Comparison of ENCODE assay signal across 8 cellular contexts in the genomic region with DNA sequence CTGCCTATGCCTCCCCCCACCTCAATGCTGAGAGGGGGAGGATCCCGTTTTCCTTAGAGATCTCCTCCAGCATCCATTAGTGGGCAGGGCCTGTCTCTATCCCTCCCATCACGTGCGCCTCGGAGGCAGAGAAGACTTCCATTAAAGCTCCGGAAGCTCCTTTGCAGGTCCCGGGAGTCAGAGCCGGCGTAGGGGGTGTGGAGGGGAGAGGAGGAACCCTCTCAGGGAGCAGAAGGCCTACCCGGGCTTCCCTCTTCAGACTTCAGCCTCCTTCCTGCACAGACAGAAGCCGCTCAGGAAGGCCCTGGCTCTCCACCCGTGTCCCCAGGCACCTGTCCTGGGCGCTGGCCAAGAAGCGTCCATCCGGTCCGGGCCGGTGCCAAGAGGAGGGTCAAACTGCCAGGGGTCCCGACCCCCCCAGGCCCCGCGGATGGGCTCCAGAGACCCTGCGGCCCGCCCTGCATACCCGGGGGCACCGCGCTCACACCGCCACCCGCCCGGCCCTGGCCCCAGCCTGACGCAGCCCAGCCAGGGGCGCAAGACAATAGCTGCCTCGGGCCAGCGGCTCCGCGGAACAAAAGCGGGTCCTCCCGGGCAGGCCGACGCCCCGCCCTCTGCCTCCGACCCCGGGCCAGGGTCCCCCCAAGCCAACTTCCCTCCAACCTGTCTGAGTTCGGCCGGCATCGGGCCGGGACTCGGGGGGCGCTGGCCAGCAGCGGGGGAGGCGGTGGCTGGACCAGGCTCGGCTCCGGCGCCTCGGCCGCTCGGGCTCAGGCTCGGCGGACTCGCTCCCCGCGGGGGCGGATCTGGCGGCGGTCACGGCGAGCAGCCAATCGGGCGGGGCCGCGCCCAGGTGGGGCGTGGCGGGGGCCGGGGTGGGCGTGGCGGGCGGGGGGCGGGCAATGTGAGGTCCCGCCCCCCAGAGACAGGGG. TPM values are rescaled to one million over a fixed set of nuclear protein-coding genes. Genes with fewer than 3 reads are reported as not detected.
DNase-seq lines count a peak whose midpoint lies in the region; ATAC-seq, FAIRE-seq and TF ChIP-seq lines count a peak whose summit lies in the region.

No MANE protein-coding gene starts in this region.

- H3K27me3 ChIP-seq in heart right ventricle (no peaks in the 10 kb centered on the region), upper lobe of left lung (no peaks in the 10 kb centered on the region)

- peaks cover 38 to 80% (median 54%) of the 10 kb centered on the region in 9 donors for H3K4me1 ChIP-seq in heart right ventricle
- peaks cover 15 to 54% (median 27%) of the 10 kb centered on the region in 4 donors for H3K4me1 ChIP-seq in upper lobe of left lung

- FAIRE-seq in GM12892 (lab: Jason Lieb, UNC): peak; percentile 78

- H3K36me3 ChIP-seq in heart right ventricle (peaks cover 0 to 4% (median 0%) of the 10 kb centered on the region in 9 donors), upper lobe of left lung (peaks cover 0 to under 1% (median 0%) of the 10 kb centered on the region in 4 donors)

- no peaks in the 10 kb centered on the region for H3K9me3 ChIP-seq in heart right ventricle
- H3K9me3 ChIP-seq in upper lobe of left lung: no peaks in the 10 kb centered on the region

- DNase-seq in GM12892 (ENCODE audit: insufficient read length) (peak; percentile 99), LNCaP clone FGC (ENCODE audit: low read depth) (peak; percentile 11), SW480 (ENCODE audit: low spot score) (peak; percentile 46), amniotic epithelial cell (ENCODE audit: low read depth) (peak; percentile 52), heart right ventricle (peak; percentile 77 to 87), posterior cingulate gyrus (peak; percentile 43 to 95 (median 67)), upper lobe of left lung (peak; percentile 83 to 96), NCI-H524 treated with DMSO at 0.1 percent for 48 hours (lab: John Stamatoyannopoulos, UW) (no peak)

- TF ChIP-seq CTCF in LNCaP clone FGC (IDR thresholded peaks at IDR 0.05; ENCODE audit: control insufficient read depth, extremely low read depth, insufficient read depth) (no peak), heart right ventricle (IDR thresholded peaks at IDR 0.05) (no peak), upper lobe of left lung (IDR thresholded peaks at IDR 0.05) (no peak)

- H3K4me3 ChIP-seq in LNCaP clone FGC (ENCODE audit: low read depth, low read length): peak overlapping the region; percentile 80
- H3K4me3 ChIP-seq in heart right ventricle: peak overlapping the region; percentile 50 to 93 (median 82)
- H3K4me3 ChIP-seq in upper lobe of left lung: peak overlapping the region; percentile 62 to 94 (median 84)

- H3K27ac ChIP-seq in heart right ventricle: peak overlapping the region; percentile 6 to 95 (median 88)
- peak overlapping the region; percentile 80 to 89 (median 86) for H3K27ac ChIP-seq in upper lobe of left lung

- no peak for TF ChIP-seq EP300 in upper lobe of left lung (IDR thresholded peaks at IDR 0.05)

- intact Hi-C loops in heart right ventricle (cut with DNase I): loop anchor here in 1 of 10 donors (2.0 kb wide), 1 partner anchor 20 kb away; no protein-coding TSS in a partner anchor
- intact Hi-C loops in posterior cingulate gyrus (cut with DNase I): no loop called here

- ATAC-seq in heart right ventricle: peak; percentile 61 to 87 (median 79)
- peak; percentile 67 to 95 for ATAC-seq in upper lobe of left lung (ENCODE audit: low FRiP score in 2 of 2)

- 1% methylated on average over 56 to 74 of the region's 76 CpGs for WGBS in heart right ventricle, 2 donors
- 0 to 1% methylated on average over 28 to 31 of the region's 76 CpGs for WGBS in upper lobe of left lung, 2 donors

- no peak for TF ChIP-seq POLR2A in GM12892 (IDR thresholded peaks at IDR 0.05; ENCODE audit: low read depth, low read length)
- TF ChIP-seq POLR2A in upper lobe of left lung (IDR thresholded peaks at IDR 0.05): peak in 2 of 4 donors; percentile 40 to 73

RNA-seq across cellular contexts. Expression of gene ARVCF, which starts 29.9 kb away (rescaled TPM):
- polyA plus RNA-seq in GM12892 (2012; ENCODE audit: missing spikeins): 0.72 TPM
- 10 to 100 TPM; 22.2 to 53.5 (median 32.1) TPM for total RNA-seq in heart right ventricle
- 10 to 100 TPM; 26.8 to 58.9 TPM for polyA plus RNA-seq in heart right ventricle
- 10 to 100 TPM; 18.5 to 54.5 (median 22.8) TPM for total RNA-seq in upper lobe of left lung

RNA-seq across cellular contexts. Expression of gene TANGO2, which starts 34.2 kb away (rescaled TPM):
- 14.9 TPM for polyA plus RNA-seq in GM12892 (2012; ENCODE audit: missing spikeins)
- total RNA-seq in heart right ventricle (100 to 1,000 TPM in 3 of 10 donors, 10 to 100 TPM in 7; 51.6 to 139 (median 94.2) TPM), upper lobe of left lung (10 to 100 TPM; 33.9 to 94.3 (median 55.0) TPM)
- 10 to 100 TPM; 34.1 to 65.8 TPM for polyA plus RNA-seq in heart right ventricle

RNA-seq across cellular contexts. Expression of gene TXNRD2, which starts 45.1 kb away (rescaled TPM):
- 10.2 TPM for polyA plus RNA-seq in GM12892 (2012; ENCODE audit: missing spikeins)
- total RNA-seq in heart right ventricle: 10 to 100 TPM; 28.5 to 59.9 (median 35.0) TPM
- polyA plus RNA-seq in heart right ventricle: 100 to 1,000 TPM in 1 of 2 donors, 10 to 100 TPM in 1; 25.8 to 103 TPM
- total RNA-seq in upper lobe of left lung: 10 to 100 TPM; 29.6 to 78.6 (median 49.3) TPM

RNA-seq across cellular contexts. Expression of gene COMT, which starts 45.1 kb away (rescaled TPM):
- 34.5 TPM for polyA plus RNA-seq in GM12892 (2012; ENCODE audit: missing spikeins)
- total RNA-seq in heart right ventricle (100 to 1,000 TPM in 5 of 10 donors, 10 to 100 TPM in 5; 72.5 to 128 (median 101) TPM), upper lobe of left lung (100 to 1,000 TPM; 136 to 475 (median 272) TPM)
- polyA plus RNA-seq in heart right ventricle: 100 to 1,000 TPM in 1 of 2 donors, 10 to 100 TPM in 1; 42.9 to 273 TPM
